13 cellular contexts compared by ENCODE assay signal in genomic region chr14:21026988-21027315, GRCh38. TPM values are rescaled to one million over a fixed set of nuclear protein-coding genes. Genes with fewer than 3 reads are reported as not detected.
DNase-seq lines count a peak whose midpoint lies in the region; ATAC-seq and TF ChIP-seq lines count a peak whose summit lies in the region.
"Had no signal": no experiment of that assay in that cellular context is flagged by ENCODE, and none has a peak within 500 bp of the region (broad histone marks: within the 10 kb centered on the region; RNA-seq: fewer than 3 reads in every experiment).

No MANE protein-coding gene starts in this region.

- H3K9me3 ChIP-seq in endodermal cell (ENCODE audit: control insufficient read depth, low read length) (no peaks in the 10 kb centered on the region), thyroid gland (no peaks in the 10 kb centered on the region)
- H3K9me3 ChIP-seq in naive thymus-derived CD4-positive, alpha-beta T cell (ENCODE audit: control insufficient read depth in 2 of 3, low read length in 3 of 3): no peaks in the 10 kb centered on the region

- H3K27ac ChIP-seq in endodermal cell (ENCODE audit: low read depth, low read length) (no peak overlapping the region), thyroid gland (peak overlapping the region in 2 of 3 donors; percentile 82 to 94)
- H3K27ac ChIP-seq in naive thymus-derived CD4-positive, alpha-beta T cell (ENCODE audit: low read depth, low read length): no peak overlapping the region

- no peak overlapping the region for H3K9ac ChIP-seq in endodermal cell (ENCODE audit: extremely low read depth, low read length, poor library complexity, severe bottlenecking)

- H3K4me1 Mint-ChIP-seq in endodermal cell: peaks cover 39% of the 10 kb centered on the region
- H3K4me1 Mint-ChIP-seq in naive thymus-derived CD4-positive, alpha-beta T cell: peaks cover 7 to 28% (median 23%) of the 10 kb centered on the region in 7 donors

- TF ChIP-seq POLR2A in thyroid gland (IDR thresholded peaks at IDR 0.05): no peak

- H3K36me3 ChIP-seq in endodermal cell (ENCODE audit: control insufficient read depth, insufficient read depth, low read length): no peaks in the 10 kb centered on the region
- H3K36me3 ChIP-seq in naive thymus-derived CD4-positive, alpha-beta T cell (ENCODE audit: control insufficient read depth in 2 of 3, insufficient read depth in 3 of 3, low read length in 3 of 3): no peaks in the 10 kb centered on the region
- no peaks in the 10 kb centered on the region for H3K36me3 ChIP-seq in thyroid gland

- POLR2A ChIA-PET in naive thymus-derived CD4-positive, alpha-beta T cell (lab: Charles Lee): no interaction called here

- no peaks in the 10 kb centered on the region for H3K9me3 Mint-ChIP-seq in endodermal cell
- H3K9me3 Mint-ChIP-seq in naive thymus-derived CD4-positive, alpha-beta T cell: no peaks in the 10 kb centered on the region
- H3K9me3 Mint-ChIP-seq: activated naive CD4-positive, alpha-beta T cell treated with anti-CD3 and anti-CD28 coated beads for 36 hours had no signal

- no peak overlapping the region for H3K4me3 ChIP-seq in endodermal cell (ENCODE audit: low read length)
- no peak overlapping the region for H3K4me3 ChIP-seq in naive thymus-derived CD4-positive, alpha-beta T cell (ENCODE audit: low read length)
- H3K4me3 ChIP-seq in thyroid gland (replicated peaks in 1 of 3): no peak overlapping the region

- DNase-seq in OCI-M1 (lab: John Stamatoyannopoulos, UW) (peak; percentile 34), endodermal cell (peak; percentile 51), thyroid gland (no peak), NCI-H446 treated with DMSO at 0.1 percent for 48 hours (lab: John Stamatoyannopoulos, UW) (no peak)
- DNase-seq in naive thymus-derived CD4-positive, alpha-beta T cell: no peak
- DNase-seq: activated naive CD4-positive, alpha-beta T cell treated with anti-CD3 and anti-CD28 coated beads for 36 hours; NCI-H187 treated with DMSO at 0.1 percent for 48 hours had no signal

- ATAC-seq in naive thymus-derived CD4-positive, alpha-beta T cell: no peak
- ATAC-seq in HG03565 (IDR thresholded peaks at IDR 0.05; ENCODE audit: unreplicated experiment): no peak
- no peak for ATAC-seq in HG03439 (IDR thresholded peaks at IDR 0.05; ENCODE audit: unreplicated experiment)
- no peak for ATAC-seq in GM19397 (IDR thresholded peaks at IDR 0.05; ENCODE audit: unreplicated experiment)

- H3K27me3 ChIP-seq in endodermal cell (ENCODE audit: control insufficient read depth, insufficient read depth, low read length, poor library complexity, severe bottlenecking) (peaks cover 11% of the 10 kb centered on the region), thyroid gland (no peaks in the 10 kb centered on the region)
- H3K27me3 ChIP-seq in naive thymus-derived CD4-positive, alpha-beta T cell (ENCODE audit: control insufficient read depth in 2 of 2, insufficient read depth in 2 of 2, low read length in 2 of 2): no peaks in the 10 kb centered on the region

- CTCF ChIA-PET in naive thymus-derived CD4-positive, alpha-beta T cell (lab: Charles Lee): interaction anchor here (1.5 kb wide), 1 partner anchor 11 kb away, joined by 3 read pairs; no protein-coding TSS in a partner anchor

- no peak overlapping the region for H3K27ac Mint-ChIP-seq in endodermal cell
- H3K27ac Mint-ChIP-seq in naive thymus-derived CD4-positive, alpha-beta T cell: peak overlapping the region in 6 of 9 donors; percentile 5 to 69 (median 36)
- H3K27ac Mint-ChIP-seq: activated naive CD4-positive, alpha-beta T cell treated with anti-CD3 and anti-CD28 coated beads for 36 hours had no signal

- WGBS in endodermal cell (ENCODE audit: insufficient coverage in 1 of 2, insufficient read length in 1 of 2), 2 experiments: 57 to 65% methylated on average over 2 to 3 of the region's 3 CpGs
- 51 to 80% methylated on average over 3 of the region's 3 CpGs for WGBS in thyroid gland, 2 donors

- H3K4me1 ChIP-seq in endodermal cell (ENCODE audit: control insufficient read depth, insufficient read depth, low read length) (no peaks in the 10 kb centered on the region), thyroid gland (peaks cover 8 to 23% of the 10 kb centered on the region in 2 donors)
- peaks cover 7 to 13% of the 10 kb centered on the region in 2 donors for H3K4me1 ChIP-seq in naive thymus-derived CD4-positive, alpha-beta T cell (ENCODE audit: control insufficient read depth in 2 of 2, insufficient read depth in 2 of 2, low read length in 2 of 2)

- intact Hi-C loops in naive thymus-derived CD4-positive, alpha-beta T cell (cut with micrococcal nuclease): loop anchor here in 1 of 2 donors (5.0 kb wide), 1 partner anchor 45 kb away; the partner anchor contains the start of gene ARHGEF40
- intact Hi-C loops in thyroid gland (cut with DNase I): no loop called here

- TF ChIP-seq CTCF in endodermal cell (conservative IDR thresholded peaks at IDR 0.05) (no peak), thyroid gland (IDR thresholded peaks at IDR 0.05) (no peak)

- H3K27me3 Mint-ChIP-seq in endodermal cell (ENCODE audit: insufficient read depth): peaks cover 30% of the 10 kb centered on the region
- H3K27me3 Mint-ChIP-seq in naive thymus-derived CD4-positive, alpha-beta T cell: peaks cover 0 to 50% (median 0%) of the 10 kb centered on the region in 5 donors

- H3K4me3 Mint-ChIP-seq in endodermal cell: peak overlapping the region; percentile 28
- peak overlapping the region in 9 of 10 donors; percentile 8 to 79 (median 30) for H3K4me3 Mint-ChIP-seq in naive thymus-derived CD4-positive, alpha-beta T cell
- H3K4me3 Mint-ChIP-seq: activated naive CD4-positive, alpha-beta T cell treated with anti-CD3 and anti-CD28 coated beads for 36 hours had no signal

- peaks cover 4% of the 10 kb centered on the region for H3K36me3 Mint-ChIP-seq in endodermal cell (ENCODE audit: low read depth)
- no peaks in the 10 kb centered on the region for H3K36me3 Mint-ChIP-seq in naive thymus-derived CD4-positive, alpha-beta T cell

RNA-seq across cellular contexts. Expression of gene NDRG2, which starts 2.1 kb away (rescaled TPM):
- total RNA-seq in endodermal cell: 10 to 100 TPM; 46.3 to 52.8 TPM
- polyA plus RNA-seq in endodermal cell (2013, experiment 1 of 2): 29.0 TPM
- 32.2 TPM for polyA plus RNA-seq in endodermal cell (2013, experiment 2 of 2)
- total RNA-seq in naive thymus-derived CD4-positive, alpha-beta T cell: 10 to 100 TPM in 4 of 5 experiments, 1 to 10 TPM in 1; 5.9 to 39.9 (median 35.2) TPM
- polyA plus RNA-seq in naive thymus-derived CD4-positive, alpha-beta T cell: 10 to 100 TPM; 29.2 to 35.1 TPM
- total RNA-seq in thyroid gland: 100 to 1,000 TPM; 152 to 212 (median 183) TPM

RNA-seq across cellular contexts. Expression of gene TPPP2, which starts 3.1 kb away (rescaled TPM):
- total RNA-seq in endodermal cell: 1 to 10 TPM in 1 of 2 donors, under 1 TPM in 1; 0.73 to 1.7 TPM
- not detected for polyA plus RNA-seq in endodermal cell (2013, experiment 1 of 2)
- not detected for polyA plus RNA-seq in endodermal cell (2013, experiment 2 of 2)
- total RNA-seq in naive thymus-derived CD4-positive, alpha-beta T cell: not detected
- polyA plus RNA-seq in naive thymus-derived CD4-positive, alpha-beta T cell: not detected
- total RNA-seq in thyroid gland: not detected
- total RNA-seq: activated naive CD4-positive, alpha-beta T cell treated with anti-CD3 and anti-CD28 coated beads for 36 hours; dermis microvascular lymphatic vessel endothelial cell; glomerular endothelial cell; mesenteric fat pad had no signal

RNA-seq across cellular contexts. Expression of gene RNASE13, which starts 7.7 kb away (rescaled TPM):
- total RNA-seq in endodermal cell (not detected), thyroid gland (not detected)
- polyA plus RNA-seq in endodermal cell (2013, experiment 1 of 2): not detected
- polyA plus RNA-seq in endodermal cell (2013, experiment 2 of 2): not detected
- total RNA-seq in naive thymus-derived CD4-positive, alpha-beta T cell: not detected
- not detected for polyA plus RNA-seq in naive thymus-derived CD4-positive, alpha-beta T cell
- total RNA-seq: activated naive CD4-positive, alpha-beta T cell treated with anti-CD3 and anti-CD28 coated beads for 36 hours; dermis microvascular lymphatic vessel endothelial cell; glomerular endothelial cell; mesenteric fat pad had no signal

RNA-seq across cellular contexts. Expression of gene RNASE7, which starts 15.2 kb away (rescaled TPM):
- total RNA-seq in endodermal cell (not detected), thyroid gland (not detected)
- polyA plus RNA-seq in endodermal cell (2013, experiment 1 of 2): not detected
- polyA plus RNA-seq in endodermal cell (2013, experiment 2 of 2): not detected
- not detected for total RNA-seq in naive thymus-derived CD4-positive, alpha-beta T cell
- not detected for polyA plus RNA-seq in naive thymus-derived CD4-positive, alpha-beta T cell
- total RNA-seq: activated naive CD4-positive, alpha-beta T cell treated with anti-CD3 and anti-CD28 coated beads for 36 hours; dermis microvascular lymphatic vessel endothelial cell; glomerular endothelial cell had no signal

RNA-seq across cellular contexts. Expression of gene SLC39A2, which starts 27.9 kb away (rescaled TPM):
- total RNA-seq in endodermal cell (under 1 TPM; 0.35 to 0.46 TPM), thyroid gland (not detected)
- 0.46 TPM for polyA plus RNA-seq in endodermal cell (2013, experiment 1 of 2)
- 0.37 TPM for polyA plus RNA-seq in endodermal cell (2013, experiment 2 of 2)
- total RNA-seq in naive thymus-derived CD4-positive, alpha-beta T cell: under 1 TPM in 2 of 5 experiments, not detected in 3; 0.36 to 0.81 TPM
- not detected for polyA plus RNA-seq in naive thymus-derived CD4-positive, alpha-beta T cell
- total RNA-seq: activated naive CD4-positive, alpha-beta T cell treated with anti-CD3 and anti-CD28 coated beads for 36 hours; dermis microvascular lymphatic vessel endothelial cell; glomerular endothelial cell; mesenteric fat pad had no signal

Comparison
In these comparisons a context has a peak if more than half of its experiments do, and no peak if none do; other contexts are left out.
1. DNase-seq: peak in OCI-M1 (single experiment) and endodermal cell (single experiment); none in naive thymus-derived CD4-positive, alpha-beta T cell (0 of 9), thyroid gland (0 of 2) and NCI-H446 treated with DMSO at 0.1 percent for 48 hours (single experiment).
2. H3K27ac ChIP-seq: peak in thyroid gland (2 of 3); none in endodermal cell (single experiment) and naive thymus-derived CD4-positive, alpha-beta T cell (single experiment).